In genomic region chr5:80033513-80033912, GRCh38 we compare ENCODE assay signal across 17 cellular contexts. TPM values are rescaled to one million over a fixed set of nuclear protein-coding genes. Genes with fewer than 3 reads are reported as not detected.
A peak's percentile ranks its signal among the peaks of the same experiment; 100 is the strongest.
DNase-seq lines count a peak whose midpoint lies in the region; ATAC-seq and TF ChIP-seq lines count a peak whose summit lies in the region.
"Had no signal": no experiment of that assay in that cellular context is flagged by ENCODE, and none has a peak within 500 bp of the region (broad histone marks: within the 10 kb centered on the region; RNA-seq: fewer than 3 reads in every experiment).

No MANE protein-coding gene starts in this region.

- no peaks in the 10 kb centered on the region for H3K79me2 ChIP-seq in osteoblast (ENCODE audit: insufficient read depth, low read length)
- H3K79me2 ChIP-seq: hepatocyte had no signal

- no peak overlapping the region for H3K4me3 Mint-ChIP-seq in activated CD4-positive, alpha-beta T cell treated with anti-CD3 and anti-CD28 coated beads, Interleukin-2, amount 10 ng/mL, durations not matched to agents 24 days and 14 days
- no peak overlapping the region for H3K4me3 Mint-ChIP-seq in activated CD8-positive, alpha-beta T cell treated with anti-CD3 and anti-CD28 coated beads, Interleukin-2, amount 10 ng/mL, durations not matched to agents 7 days and 5 days

- peaks cover 25% of the 10 kb centered on the region for H3K4me1 Mint-ChIP-seq in activated CD4-positive, alpha-beta T cell treated with anti-CD3 and anti-CD28 coated beads, Interleukin-2, amount 10 ng/mL, durations not matched to agents 24 days and 14 days
- H3K4me1 Mint-ChIP-seq in activated CD8-positive, alpha-beta T cell treated with anti-CD3 and anti-CD28 coated beads, Interleukin-2, amount 10 ng/mL, durations not matched to agents 7 days and 5 days (ENCODE audit: low read depth) = peaks cover 24% of the 10 kb centered on the region

- no peak overlapping the region for H2AFZ ChIP-seq in osteoblast (ENCODE audit: low read length)
- H2AFZ ChIP-seq: hepatocyte had no signal

- no peaks in the 10 kb centered on the region for H3K9me3 ChIP-seq in osteoblast (ENCODE audit: low read depth, low read length)
- H3K9me3 ChIP-seq: lower lobe of right lung, thyroid gland had no signal

- H3K4me2 ChIP-seq in osteoblast (ENCODE audit: insufficient read depth, low read length) = no peak overlapping the region
- H3K4me2 ChIP-seq: hepatocyte had no signal

- no peak for TF ChIP-seq CTCF in osteoblast (IDR thresholded peaks at IDR 0.05; ENCODE audit: extremely low read depth, low read depth, low read length)

- H3K27ac Mint-ChIP-seq in activated CD4-positive, alpha-beta T cell treated with anti-CD3 and anti-CD28 coated beads, Interleukin-2, amount 10 ng/mL, durations not matched to agents 24 days and 14 days = no peak overlapping the region
- H3K27ac Mint-ChIP-seq in activated CD8-positive, alpha-beta T cell treated with anti-CD3 and anti-CD28 coated beads, Interleukin-2, amount 10 ng/mL, durations not matched to agents 7 days and 5 days = no peak overlapping the region

- CTCF ChIA-PET in activated CD8-positive, alpha-beta T cell treated with anti-CD3 and anti-CD28 coated beads, Interleukin-2, amount 10 ng/mL, durations not matched to agents 7 days and 5 days (lab: Charles Lee) = interaction anchor here (1.1 to 1.2 kb wide), 3 partner anchors 10 to 157 kb away, joined by 3 to 4 read pairs (median 4); no protein-coding TSS in a partner anchor

- H3K27me3 ChIP-seq in osteoblast (ENCODE audit: insufficient read depth, low read length) = peaks cover 67% of the 10 kb centered on the region
- H3K27me3 ChIP-seq: thyroid gland had no signal

- H3K4me1 ChIP-seq in osteoblast (ENCODE audit: insufficient read depth, low read length) = no peaks in the 10 kb centered on the region
- H3K4me1 ChIP-seq: lower lobe of right lung, thyroid gland had no signal

- peaks cover 3% of the 10 kb centered on the region for H3K9me3 Mint-ChIP-seq in activated CD4-positive, alpha-beta T cell treated with anti-CD3 and anti-CD28 coated beads, Interleukin-2, amount 10 ng/mL, durations not matched to agents 24 days and 14 days
- no peaks in the 10 kb centered on the region for H3K9me3 Mint-ChIP-seq in activated CD8-positive, alpha-beta T cell treated with anti-CD3 and anti-CD28 coated beads, Interleukin-2, amount 10 ng/mL, durations not matched to agents 7 days and 5 days (ENCODE audit: insufficient read depth)

- H3K4me3 ChIP-seq in osteoblast (ENCODE audit: insufficient read depth, low read length) = no peak overlapping the region
- H3K4me3 ChIP-seq: cardiac muscle cell, hepatocyte, lower lobe of right lung, thyroid gland had no signal

- H3K36me3 Mint-ChIP-seq in activated CD4-positive, alpha-beta T cell treated with anti-CD3 and anti-CD28 coated beads, Interleukin-2, amount 10 ng/mL, durations not matched to agents 24 days and 14 days (ENCODE audit: low read depth) = no peaks in the 10 kb centered on the region
- H3K36me3 Mint-ChIP-seq in activated CD8-positive, alpha-beta T cell treated with anti-CD3 and anti-CD28 coated beads, Interleukin-2, amount 10 ng/mL, durations not matched to agents 7 days and 5 days (ENCODE audit: low read depth) = peaks cover 9% of the 10 kb centered on the region

- peak; percentile 72 for ATAC-seq in GM19351 (IDR thresholded peaks at IDR 0.05; ENCODE audit: unreplicated experiment)
- peak; percentile 72 for ATAC-seq in activated CD8-positive, alpha-beta T cell treated with anti-CD3 and anti-CD28 coated beads, Interleukin-2, amount 10 ng/mL, durations not matched to agents 7 days and 5 days
- ATAC-seq: HepG2, lower lobe of right lung had no signal

- DNase-seq in activated CD4-positive, alpha-beta T cell treated with anti-CD3 and anti-CD28 coated beads, Interleukin-2, amount 10 ng/mL, durations not matched to agents 24 days and 14 days = peak; percentile 78
- DNase-seq in activated CD4-positive, alpha-beta T cell treated with anti-CD3 and anti-CD28 coated beads, Interleukin-2, amount 50 U/mL, for 48 hours = no peak
- DNase-seq in activated CD8-positive, alpha-beta T cell treated with anti-CD3 and anti-CD28 coated beads, Interleukin-2, amount 10 ng/mL, durations not matched to agents 7 days and 5 days = no peak
- DNase-seq in osteoblast (ENCODE audit: insufficient read length, low spot score, missing footprints) (peak; percentile 67), superior temporal gyrus (ENCODE audit: extremely low spot score) (no peak), hepatic stellate cell (ENCODE audit: low spot score) (no peak), iPS-NIHi11 (ENCODE audit: low spot score) (no peak)
- DNase-seq: activated CD4-positive, CD25-positive, alpha-beta regulatory T cell treated with anti-CD3 and anti-CD28 coated beads, Interleukin-2, amount 50 U/mL, for 72 hours; amniotic stem cell; lower lobe of right lung; NCI-H2081 treated with DMSO at 0.1 percent for 48 hours; NCI-H510A; thyroid gland had no signal

- intact Hi-C loops in activated CD4-positive, alpha-beta T cell treated with anti-CD3 and anti-CD28 coated beads, Interleukin-2, amount 10 ng/mL, durations not matched to agents 24 days and 14 days (cut with micrococcal nuclease) = loop anchor here (1.0 to 2.0 kb wide), 2 partner anchors 43 to 71 kb away; no protein-coding TSS in a partner anchor

- H3K27ac ChIP-seq in osteoblast (ENCODE audit: low read depth, low read length) = no peak overlapping the region
- H3K27ac ChIP-seq: cardiac muscle cell, hepatocyte, lower lobe of right lung, thyroid gland had no signal

- H3K36me3 ChIP-seq in osteoblast (ENCODE audit: insufficient read depth, low read length) = no peaks in the 10 kb centered on the region
- H3K36me3 ChIP-seq: cardiac muscle cell, lower lobe of right lung, thyroid gland had no signal

- POLR2A ChIA-PET in activated CD8-positive, alpha-beta T cell treated with anti-CD3 and anti-CD28 coated beads, Interleukin-2, amount 10 ng/mL, durations not matched to agents 7 days and 5 days (lab: Charles Lee) = no interaction called here

- peaks cover 52% of the 10 kb centered on the region for H3K27me3 Mint-ChIP-seq in activated CD4-positive, alpha-beta T cell treated with anti-CD3 and anti-CD28 coated beads, Interleukin-2, amount 10 ng/mL, durations not matched to agents 24 days and 14 days
- peaks cover 41% of the 10 kb centered on the region for H3K27me3 Mint-ChIP-seq in activated CD8-positive, alpha-beta T cell treated with anti-CD3 and anti-CD28 coated beads, Interleukin-2, amount 10 ng/mL, durations not matched to agents 7 days and 5 days (ENCODE audit: low read depth)

- no peaks in the 10 kb centered on the region for H4K20me1 ChIP-seq in osteoblast (ENCODE audit: insufficient read depth, low read length)

RNA-seq across cellular contexts. Expression of gene THBS4, which starts 1.6 kb away (rescaled TPM):
- 1.3 and 2.1 TPM in 2 replicates for total RNA-seq in activated CD4-positive, alpha-beta T cell treated with anti-CD3 and anti-CD28 coated beads, Interleukin-2, amount 10 ng/mL, durations not matched to agents 24 days and 14 days
- 1 to 10 TPM in 1 of 2 experiments, under 1 TPM in 1; 0.44 to 1.4 TPM for total RNA-seq in activated CD8-positive, alpha-beta T cell treated with anti-CD3 and anti-CD28 coated beads, Interleukin-2, amount 10 ng/mL, durations not matched to agents 7 days and 5 days
- total RNA-seq in osteoblast = 0.29 and 0.36 TPM in 2 replicates

RNA-seq across cellular contexts. Expression of gene MTX3, which starts 42.5 kb away (rescaled TPM):
- total RNA-seq in activated CD4-positive, alpha-beta T cell treated with anti-CD3 and anti-CD28 coated beads, Interleukin-2, amount 10 ng/mL, durations not matched to agents 24 days and 14 days = 26.8 and 27.8 TPM in 2 replicates
- total RNA-seq in activated CD8-positive, alpha-beta T cell treated with anti-CD3 and anti-CD28 coated beads, Interleukin-2, amount 10 ng/mL, durations not matched to agents 7 days and 5 days = 10 to 100 TPM; 11.7 to 13.2 TPM
- 17.7 and 18.9 TPM in 2 replicates for total RNA-seq in osteoblast

Comparison
In these comparisons a context has a peak if more than half of its experiments do, and no peak if none do; other contexts are left out.
1. DNase-seq: peak in activated CD4-positive, alpha-beta T cell treated with anti-CD3 and anti-CD28 coated beads, Interleukin-2, amount 10 ng/mL, durations not matched to agents 24 days and 14 days (single experiment) and osteoblast (single experiment); none in activated CD4-positive, alpha-beta T cell treated with anti-CD3 and anti-CD28 coated beads, Interleukin-2, amount 50 U/mL, for 48 hours (0 of 2), activated CD8-positive, alpha-beta T cell treated with anti-CD3 and anti-CD28 coated beads, Interleukin-2, amount 10 ng/mL, durations not matched to agents 7 days and 5 days (single experiment), superior temporal gyrus (single experiment), hepatic stellate cell (single experiment) and iPS-NIHi11 (single experiment).